8 cellular contexts compared by ENCODE assay signal in genomic region chr4:183098723-183099536, GRCh38.
DNase-seq lines count a peak whose midpoint lies in the region; ATAC-seq and TF ChIP-seq lines count a peak whose summit lies in the region.

Gene WWC2 (plus strand): TSS chr4:183099257. CDS start chr4:183099492, 235 bp downstream.

- H3K27ac Mint-ChIP-seq in activated naive CD8-positive, alpha-beta T cell treated with anti-CD3 and anti-CD28 coated beads, Interleukin-2, amount 50 U/mL, for 24 hours = no peak within 1 kb of the TSS

- peak; percentile 34; the same call in 1 of the 2 replicates for TF ChIP-seq RAD21 in Ishikawa (IDR thresholded peaks at IDR 0.05; ENCODE audit: low read depth)

- no peaks in the 10 kb centered on the region for H3K9me3 ChIP-seq in neutrophil

- H3K9me3 Mint-ChIP-seq in activated naive CD8-positive, alpha-beta T cell treated with anti-CD3 and anti-CD28 coated beads, Interleukin-2, amount 50 U/mL, for 24 hours = no peaks in the 10 kb centered on the region

- peaks cover 24% of the 10 kb centered on the region in 2 experiments for H3K4me1 ChIP-seq in neutrophil (ENCODE audit: control insufficient read depth in 1 of 2, insufficient read depth in 1 of 2, low read depth in 1 of 2, low read length in 1 of 2)

- peak; percentile 90 for DNase-seq in CD1c-positive myeloid dendritic cell (ENCODE audit: extremely low spot score)
- DNase-seq in SW 1271 (lab: John Stamatoyannopoulos, UW) = peak; percentile 48 to 65
- peak; percentile 59 for DNase-seq in activated naive CD8-positive, alpha-beta T cell treated with anti-CD3 and anti-CD28 coated beads, Interleukin-2, amount 50 U/mL, for 24 hours
- DNase-seq in glomerular visceral epithelial cell (ENCODE audit: extremely low spot score) = peak; percentile 97
- peak; percentile 74 for DNase-seq in superior temporal gyrus (ENCODE audit: extremely low spot score)

- no peaks in the 10 kb centered on the region for H3K36me3 Mint-ChIP-seq in activated naive CD8-positive, alpha-beta T cell treated with anti-CD3 and anti-CD28 coated beads, Interleukin-2, amount 50 U/mL, for 24 hours (ENCODE audit: low read depth)

- H3K4me1 Mint-ChIP-seq in activated naive CD8-positive, alpha-beta T cell treated with anti-CD3 and anti-CD28 coated beads, Interleukin-2, amount 50 U/mL, for 24 hours = peaks cover 4% of the 10 kb centered on the region

- ATAC-seq in GM21423 (IDR thresholded peaks at IDR 0.05; ENCODE audit: unreplicated experiment) = peak; percentile 67
- ATAC-seq in activated naive CD8-positive, alpha-beta T cell treated with anti-CD3 and anti-CD28 coated beads, Interleukin-2, amount 50 U/mL, for 24 hours = peak; percentile 70

- peak within 1 kb of the TSS; percentile 8 for H3K27ac ChIP-seq in neutrophil

- peak within 1 kb of the TSS; percentile 64 to 68 for H3K4me3 ChIP-seq in neutrophil (ENCODE audit: low read depth in 1 of 2, low read length in 1 of 2)

- peak; percentile 66 for TF ChIP-seq EP300 in Ishikawa (IDR thresholded peaks at IDR 0.05; ENCODE audit: borderline replicate concordance)

- H3K27me3 Mint-ChIP-seq in activated naive CD8-positive, alpha-beta T cell treated with anti-CD3 and anti-CD28 coated beads, Interleukin-2, amount 50 U/mL, for 24 hours = peaks cover 51% of the 10 kb centered on the region

- H3K36me3 ChIP-seq in neutrophil = no peaks in the 10 kb centered on the region

- no peak for TF ChIP-seq CTCF in neutrophil (IDR thresholded peaks at IDR 0.05)

- peak within 1 kb of the TSS; percentile 54 for H3K4me3 Mint-ChIP-seq in activated naive CD8-positive, alpha-beta T cell treated with anti-CD3 and anti-CD28 coated beads, Interleukin-2, amount 50 U/mL, for 24 hours

- peaks cover 93% of the 10 kb centered on the region for H3K27me3 ChIP-seq in neutrophil

TF ChIP-seq in Ishikawa, 13 proteins besides CTCF, POLR2A, EP300 and RAD21:
- TF ChIP-seq ZBTB7A (IDR thresholded peaks at IDR 0.05; ENCODE audit: low read depth) (peak; percentile 99), FOXM1 (IDR thresholded peaks at IDR 0.05; ENCODE audit: borderline replicate concordance, low read depth) (no peak), TAF1 (IDR thresholded peaks at IDR 0.05; ENCODE audit: low read depth) (peak; percentile 77), EGR1 (IDR thresholded peaks at IDR 0.05) (peak; percentile 29; the same call in 1 of the 2 replicates), NFIC (IDR thresholded peaks at IDR 0.05) (no peak; the same call in 1 of the 2 replicates), TEAD4 (IDR thresholded peaks at IDR 0.05) (peak; percentile 100), CEBPB (IDR thresholded peaks at IDR 0.05) (peak; percentile 49), YY1 (IDR thresholded peaks at IDR 0.05; ENCODE audit: low read depth) (peak; percentile 80), TCF12 (IDR thresholded peaks at IDR 0.05; ENCODE audit: low read depth) (peak; percentile 87), CREB1 (IDR thresholded peaks at IDR 0.05; ENCODE audit: low read depth) (no peak)
- TF ChIP-seq, protein P1, sequence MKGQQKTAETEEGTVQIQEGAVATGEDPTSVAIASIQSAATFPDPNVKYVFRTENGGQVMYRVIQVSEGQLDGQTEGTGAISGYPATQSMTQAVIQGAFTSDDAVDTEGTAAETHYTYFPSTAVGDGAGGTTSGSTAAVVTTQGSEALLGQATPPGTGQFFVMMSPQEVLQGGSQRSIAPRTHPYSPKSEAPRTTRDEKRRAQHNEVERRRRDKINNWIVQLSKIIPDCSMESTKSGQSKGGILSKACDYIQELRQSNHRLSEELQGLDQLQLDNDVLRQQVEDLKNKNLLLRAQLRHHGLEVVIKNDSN (IDR thresholded peaks at IDR 0.05) = peak; percentile 24; the same call in 1 of the 2 replicates
- TF ChIP-seq, protein P2, sequence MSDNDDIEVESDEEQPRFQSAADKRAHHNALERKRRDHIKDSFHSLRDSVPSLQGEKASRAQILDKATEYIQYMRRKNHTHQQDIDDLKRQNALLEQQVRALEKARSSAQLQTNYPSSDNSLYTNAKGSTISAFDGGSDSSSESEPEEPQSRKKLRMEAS (IDR thresholded peaks at IDR 0.05) = peak; percentile 76

Comparison
In these comparisons a context has a peak if more than half of its experiments do, and no peak if none do; other contexts are left out.
1. Peak in every context shown above with its lines: DNase-seq, ATAC-seq, H3K4me3 ChIP-seq and H3K27ac ChIP-seq.